23 cellular contexts compared by ENCODE assay signal in the genomic region with DNA sequence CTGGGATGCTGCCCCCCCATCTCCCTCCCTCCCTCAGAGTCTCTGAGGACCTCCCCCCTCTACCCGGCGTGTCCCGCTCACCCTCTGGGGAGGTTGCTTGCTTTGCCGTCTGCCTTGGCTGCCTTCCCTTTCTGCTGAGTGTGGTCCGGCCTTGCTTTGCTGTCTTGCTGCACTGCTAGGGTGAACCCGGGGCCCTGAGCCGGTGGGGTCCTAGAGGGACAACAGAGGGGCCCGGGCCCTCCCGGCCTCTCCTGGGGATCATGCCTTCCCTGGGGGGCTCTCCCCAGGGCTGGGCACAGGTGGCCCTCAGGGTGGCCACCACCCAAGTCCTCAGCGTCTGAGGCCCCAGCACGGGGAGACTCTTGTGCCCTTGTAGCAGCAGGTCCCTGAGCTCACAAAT. TPM values are rescaled to one million over a fixed set of nuclear protein-coding genes. Genes with fewer than 3 reads are reported as not detected.
"Had no signal": no experiment of that assay in that cellular context is flagged by ENCODE, and none has a peak within 500 bp of the region (broad histone marks: within the 10 kb centered on the region; RNA-seq: fewer than 3 reads in every experiment).

No MANE protein-coding gene starts in this region.

- ATAC-seq: left lobe of liver had no signal

- H3K36me3 Mint-ChIP-seq: brain, naive B cell had no signal

- DNase-seq: activated CD4-positive, alpha-beta T cell treated with anti-CD3 and anti-CD28 coated beads, Interleukin-2, amount 50 U/mL, for 4 hours; activated CD4-positive, CD25-positive, alpha-beta regulatory T cell treated with anti-CD3 and anti-CD28 coated beads, Interleukin-2, amount 50 U/mL, for 72 hours; activated gamma-delta T cell treated with Interleukin-2 at 50 U/mL for 16 hours; activated naive CD8-positive, alpha-beta T cell treated with anti-CD3 and anti-CD28 coated beads, Interleukin-2, amount 10 ng/mL, durations not matched to agents 7 days and 5 days; anterior cingulate cortex; central memory CD4-positive, alpha-beta T cell; colonic mucosa; erythroblast; gastrocnemius medialis; head of caudate nucleus; kidney; naive B cell; stimulated activated CD4-positive, alpha-beta T cell treated with anti-CD3 and anti-CD28 coated beads, Interleukin-2, amount 100 ng/mL, for 24 hours; testis; upper lobe of right lung had no signal

- H3K27me3 ChIP-seq: colonic mucosa, gastrocnemius medialis, testis had no signal

- H3K27ac Mint-ChIP-seq: activated naive CD8-positive, alpha-beta T cell treated with anti-CD3 and anti-CD28 coated beads, Interleukin-2, amount 10 ng/mL, durations not matched to agents 7 days and 5 days; activated T-helper 1 cell treated with anti-CD3 and anti-CD28 coated beads, Interleukin-12 subunit alpha, Interleukin-12 subunit beta, Interleukin-2, Interleukin-4 antibody, amounts not matched to agents 30 ng/mL and 10 ng/mL and 1 ng/mL, durations not matched to agents 14 hours and 24 hours and 36 hours; naive B cell; progenitor cell of endocrine pancreas; T-helper 1 cell treated with Interleukin-12 subunit alpha and Interleukin-12 subunit beta and Interleukin-4 antibody, amounts not matched to agents 30 μg/mL and 1 μg/mL, for 36 hours had no signal

- H3K27ac ChIP-seq: colonic mucosa, testis, upper lobe of right lung, VCaP had no signal

- H3K4me3 ChIP-seq: colonic mucosa, gastrocnemius medialis, testis, upper lobe of right lung had no signal

- H3K27me3 Mint-ChIP-seq: activated naive CD8-positive, alpha-beta T cell treated with anti-CD3 and anti-CD28 coated beads, Interleukin-2, amount 10 ng/mL, durations not matched to agents 7 days and 5 days; naive B cell; progenitor cell of endocrine pancreas had no signal

- H3K9me3 ChIP-seq: colonic mucosa, gastrocnemius medialis, testis, upper lobe of right lung had no signal

- H3K9me3 Mint-ChIP-seq: activated naive CD8-positive, alpha-beta T cell treated with anti-CD3 and anti-CD28 coated beads, Interleukin-2, amount 10 ng/mL, durations not matched to agents 7 days and 5 days; activated T-helper 1 cell treated with anti-CD3 and anti-CD28 coated beads, Interleukin-12 subunit alpha, Interleukin-12 subunit beta, Interleukin-2, Interleukin-4 antibody, amounts not matched to agents 30 ng/mL and 10 ng/mL and 1 ng/mL, durations not matched to agents 14 hours and 24 hours and 36 hours; brain; naive B cell; neural crest cell; T-helper 1 cell treated with Interleukin-12 subunit alpha and Interleukin-12 subunit beta and Interleukin-4 antibody, amounts not matched to agents 30 μg/mL and 1 μg/mL, for 36 hours had no signal

- H3K36me3 ChIP-seq: colonic mucosa, upper lobe of right lung had no signal

- H3K4me3 Mint-ChIP-seq: activated naive CD8-positive, alpha-beta T cell treated with anti-CD3 and anti-CD28 coated beads, Interleukin-2, amount 10 ng/mL, durations not matched to agents 7 days and 5 days; activated T-helper 1 cell treated with anti-CD3 and anti-CD28 coated beads, Interleukin-12 subunit alpha, Interleukin-12 subunit beta, Interleukin-2, Interleukin-4 antibody, amounts not matched to agents 30 ng/mL and 10 ng/mL and 1 ng/mL, durations not matched to agents 14 hours and 24 hours and 36 hours; brain; naive B cell; neural crest cell; T-helper 1 cell treated with Interleukin-12 subunit alpha and Interleukin-12 subunit beta and Interleukin-4 antibody, amounts not matched to agents 30 μg/mL and 1 μg/mL, for 36 hours had no signal

RNA-seq across cellular contexts. Expression of gene NTSR1, which starts 47.0 kb away (rescaled TPM):
- total RNA-seq: activated T-helper 1 cell treated with anti-CD3 and anti-CD28 coated beads, Interleukin-12 subunit alpha, Interleukin-12 subunit beta, Interleukin-2, Interleukin-4 antibody, amounts not matched to agents 30 ng/mL and 10 ng/mL and 1 ng/mL, durations not matched to agents 14 hours and 24 hours and 36 hours; neural crest cell; osteoblast; progenitor cell of endocrine pancreas had no signal
